9 cellular contexts compared by ENCODE assay signal in the genomic region with DNA sequence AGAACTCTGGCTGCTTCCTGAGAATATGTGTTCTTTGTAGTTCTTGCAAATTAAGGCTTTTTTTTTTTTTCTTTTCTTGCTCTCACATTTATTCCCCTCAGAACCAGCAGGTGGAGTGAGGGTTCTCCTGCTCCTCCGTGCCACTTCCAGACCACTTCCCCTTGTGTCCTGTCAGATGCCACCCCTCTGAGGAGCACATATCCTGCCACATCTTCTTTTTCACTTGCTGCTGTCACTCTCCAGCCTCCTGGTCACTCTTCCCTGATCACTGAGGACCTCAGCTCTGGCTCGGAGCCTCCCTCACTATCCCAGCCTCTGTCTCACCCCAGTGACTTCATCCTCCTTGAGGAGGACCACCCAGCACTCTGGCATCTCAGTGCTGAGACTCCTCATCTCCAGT.
DNase-seq lines count a peak whose midpoint lies in the region; FAIRE-seq and TF ChIP-seq lines count a peak whose summit lies in the region.
"Had no signal": no experiment of that assay in that cellular context is flagged by ENCODE, and none has a peak within 500 bp of the region (broad histone marks: within the 10 kb centered on the region; RNA-seq: fewer than 3 reads in every experiment).

No MANE protein-coding gene starts in this region.

- no peak overlapping the region for H2BK15ac ChIP-seq in mesenchymal stem cell (ENCODE audit: low read depth, poor library complexity, severe bottlenecking)

- H3K79me1 ChIP-seq in mesenchymal stem cell (replicated peaks; ENCODE audit: low read length, poor library complexity, severe bottlenecking): no peaks in the 10 kb centered on the region

- H3K9me2 ChIP-seq in Karpas-422 (replicated peaks; ENCODE audit: insufficient read depth, low read length): no peaks in the 10 kb centered on the region

- no peaks in the 10 kb centered on the region for H3K79me2 ChIP-seq in Karpas-422 (ENCODE audit: low read length)

- H3K27ac ChIP-seq in Karpas-422 (ENCODE audit: low read length) (no peak overlapping the region), mesenchymal stem cell (ENCODE audit: low read length, poor library complexity, severe bottlenecking) (no peak overlapping the region)
- H3K27ac ChIP-seq: SK-N-MC had no signal

- FAIRE-seq in D721Med (lab: Jason Lieb, UNC): no peak

- H3K36me3 ChIP-seq in Karpas-422 (ENCODE audit: insufficient read depth, low read length) (no peaks in the 10 kb centered on the region), mesenchymal stem cell (ENCODE audit: control insufficient read depth in 1 of 2, insufficient read depth in 2 of 2, low read depth in 1 of 2, low read length in 2 of 2) (no peaks in the 10 kb centered on the region)

- H3K27me3 ChIP-seq in Karpas-422 (ENCODE audit: low read length): peaks cover 3% of the 10 kb centered on the region; the same call in 1 of the 2 replicates
- peaks cover 3 to 10% of the 10 kb centered on the region in 2 experiments for H3K27me3 ChIP-seq in mesenchymal stem cell (ENCODE audit: control insufficient read depth in 1 of 2, insufficient read depth in 1 of 2, low read length in 2 of 2)

- no peak overlapping the region for H3K4ac ChIP-seq in mesenchymal stem cell (ENCODE audit: low read depth in 1 of 2, low read length in 2 of 2)

- H4K20me1 ChIP-seq in Karpas-422 (ENCODE audit: insufficient read depth, low read depth, low read length): no peaks in the 10 kb centered on the region; the same call in 1 of the 2 replicates

- no peak overlapping the region for H4K8ac ChIP-seq in mesenchymal stem cell (ENCODE audit: low read length)

- H3K9ac ChIP-seq in Karpas-422 (ENCODE audit: low read length) (no peak overlapping the region), mesenchymal stem cell (ENCODE audit: low read length) (no peak overlapping the region)

- no peak overlapping the region for H2BK120ac ChIP-seq in mesenchymal stem cell (ENCODE audit: low read depth, low read length)

- no peak overlapping the region for H3K14ac ChIP-seq in mesenchymal stem cell (ENCODE audit: low read length in 2 of 2)

- peak overlapping the region in 1 of 2 experiments; percentile 5 for H3K18ac ChIP-seq in mesenchymal stem cell (ENCODE audit: low read depth in 1 of 2, low read length in 2 of 2)

- no peak overlapping the region for H3K23ac ChIP-seq in mesenchymal stem cell (ENCODE audit: low read length in 2 of 2)

- peak overlapping the region; percentile 57 for H4K91ac ChIP-seq in mesenchymal stem cell (ENCODE audit: low read length)

- H3K9me3 ChIP-seq in Karpas-422 (ENCODE audit: low read length) (0 out of 2 replicates have a peak, but pooled peaks cover 3% of the 10 kb centered on the region), mesenchymal stem cell (ENCODE audit: control insufficient read depth, low read length) (peaks cover 3% of the 10 kb centered on the region)

- H2AFZ ChIP-seq in Karpas-422 (ENCODE audit: low read length) (no peak overlapping the region), mesenchymal stem cell (ENCODE audit: low read depth, low read length) (no peak overlapping the region)

- no peak overlapping the region for H2AK5ac ChIP-seq in mesenchymal stem cell (ENCODE audit: low read length, severe bottlenecking)

- DNase-seq in GM03348 (ENCODE audit: low spot score) (peak; percentile 47), Karpas-422 (peak; percentile 86), amniotic epithelial cell (ENCODE audit: low read depth) (peak; percentile 31), mesenchymal stem cell (peak; percentile 53), middle frontal gyrus (ENCODE audit: extremely low spot score, low spot score) (no peak), LoVo (ENCODE audit: low spot score) (no peak), D721Med (ENCODE audit: insufficient read length, low spot score) (no peak), KG1 (lab: John Stamatoyannopoulos, UW) (no peak)

- 47% methylated on average over 2 of the region's 2 CpGs for WGBS in mesenchymal stem cell

- H3K4me1 ChIP-seq in Karpas-422 (ENCODE audit: low read length): peaks cover 22% of the 10 kb centered on the region
- no peaks in the 10 kb centered on the region for H3K4me1 ChIP-seq in mesenchymal stem cell (ENCODE audit: control insufficient read depth, insufficient read depth, low read depth, low read length)

- no peak overlapping the region for H2BK5ac ChIP-seq in mesenchymal stem cell (ENCODE audit: low read depth, low read length, poor library complexity, severe bottlenecking)

- no peak for TF ChIP-seq CTCF in D721Med (IDR thresholded peaks at IDR 0.05; ENCODE audit: insufficient read depth, missing control alignments)

- peak overlapping the region in 1 of 2 experiments; percentile 51 for H2BK12ac ChIP-seq in mesenchymal stem cell (ENCODE audit: low read length in 2 of 2)

- H3K4me3 ChIP-seq in Karpas-422 (ENCODE audit: low read length) (no peak overlapping the region), mesenchymal stem cell (ENCODE audit: insufficient read depth in 1 of 2, low read depth in 1 of 2, low read length in 2 of 2) (no peak overlapping the region)
- H3K4me3 ChIP-seq: SK-N-MC had no signal

- H3K4me2 ChIP-seq in Karpas-422 (ENCODE audit: low read depth, low read length, poor library complexity, severe bottlenecking): peak overlapping the region; percentile 22
- H3K4me2 ChIP-seq in mesenchymal stem cell (ENCODE audit: low read length, poor library complexity, severe bottlenecking): no peak overlapping the region

Comparison
In these comparisons a context has a peak if more than half of its experiments do, and no peak if none do; other contexts are left out.
1. DNase-seq: peak in GM03348 (single experiment), Karpas-422 (single experiment), amniotic epithelial cell (single experiment) and mesenchymal stem cell (single experiment); none in middle frontal gyrus (single experiment), LoVo (single experiment), D721Med (single experiment) and KG1 (single experiment).